In the genomic region with DNA sequence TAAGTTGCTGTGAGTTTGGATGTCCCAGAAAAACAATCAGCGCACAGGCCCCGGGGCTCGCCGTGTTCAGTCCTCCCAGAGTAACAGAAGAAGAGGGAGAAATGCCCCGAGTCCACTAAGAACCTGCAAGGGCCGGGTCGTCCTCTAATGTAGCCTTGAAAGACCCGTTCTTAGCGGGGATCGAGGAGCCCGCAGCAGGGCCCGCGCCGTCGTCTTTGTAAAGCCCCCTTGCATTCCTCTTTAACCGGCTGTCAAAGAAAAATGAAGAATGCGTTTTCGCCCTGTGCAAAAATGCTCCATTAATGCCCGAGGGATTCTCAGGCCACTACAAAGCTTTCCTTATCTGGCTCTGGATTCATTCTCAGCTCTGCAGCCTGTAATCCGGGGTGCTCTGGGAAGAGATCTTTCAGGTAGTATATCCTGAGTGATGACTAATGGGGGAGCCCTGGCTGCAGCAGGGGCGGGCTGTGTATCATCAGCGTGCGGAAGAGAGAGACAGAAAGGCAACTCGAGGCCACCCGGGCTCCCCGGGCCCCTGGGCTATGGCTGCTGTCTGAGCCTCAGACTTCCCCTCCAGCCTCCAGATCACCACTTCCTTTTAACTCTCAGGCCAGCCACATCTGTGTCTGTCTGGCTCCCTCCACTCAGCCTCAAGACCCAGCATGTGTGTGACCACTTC, we compare ENCODE assay signal across 1 cellular context.
TF ChIP-seq lines count a peak whose summit lies in the region.

No MANE protein-coding gene starts in this region.

TF ChIP-seq in WTC11, 78 proteins besides CTCF, POLR2A, EP300 and RAD21 (continued from another document):
- TF ChIP-seq CBFB (CRISPR knock-in tag; IDR thresholded peaks at IDR 0.05; ENCODE audit: low read depth), result no peak
- TF ChIP-seq, protein P1, sequence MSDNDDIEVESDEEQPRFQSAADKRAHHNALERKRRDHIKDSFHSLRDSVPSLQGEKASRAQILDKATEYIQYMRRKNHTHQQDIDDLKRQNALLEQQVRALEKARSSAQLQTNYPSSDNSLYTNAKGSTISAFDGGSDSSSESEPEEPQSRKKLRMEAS (CRISPR knock-in tag; IDR thresholded peaks at IDR 0.05), result no peak
- TF ChIP-seq, protein P2, sequence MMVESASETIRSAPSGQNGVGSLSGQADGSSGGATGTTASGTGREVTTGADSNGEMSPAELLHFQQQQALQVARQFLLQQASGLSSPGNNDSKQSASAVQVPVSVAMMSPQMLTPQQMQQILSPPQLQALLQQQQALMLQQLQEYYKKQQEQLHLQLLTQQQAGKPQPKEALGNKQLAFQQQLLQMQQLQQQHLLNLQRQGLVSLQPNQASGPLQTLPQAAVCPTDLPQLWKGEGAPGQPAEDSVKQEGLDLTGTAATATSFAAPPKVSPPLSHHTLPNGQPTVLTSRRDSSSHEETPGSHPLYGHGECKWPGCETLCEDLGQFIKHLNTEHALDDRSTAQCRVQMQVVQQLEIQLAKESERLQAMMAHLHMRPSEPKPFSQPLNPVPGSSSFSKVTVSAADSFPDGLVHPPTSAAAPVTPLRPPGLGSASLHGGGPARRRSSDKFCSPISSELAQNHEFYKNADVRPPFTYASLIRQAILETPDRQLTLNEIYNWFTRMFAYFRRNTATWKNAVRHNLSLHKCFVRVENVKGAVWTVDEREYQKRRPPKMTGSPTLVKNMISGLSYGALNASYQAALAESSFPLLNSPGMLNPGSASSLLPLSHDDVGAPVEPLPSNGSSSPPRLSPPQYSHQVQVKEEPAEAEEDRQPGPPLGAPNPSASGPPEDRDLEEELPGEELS (CRISPR knock-in tag; IDR thresholded peaks at IDR 0.05), result no peak
- TF ChIP-seq, protein P3, sequence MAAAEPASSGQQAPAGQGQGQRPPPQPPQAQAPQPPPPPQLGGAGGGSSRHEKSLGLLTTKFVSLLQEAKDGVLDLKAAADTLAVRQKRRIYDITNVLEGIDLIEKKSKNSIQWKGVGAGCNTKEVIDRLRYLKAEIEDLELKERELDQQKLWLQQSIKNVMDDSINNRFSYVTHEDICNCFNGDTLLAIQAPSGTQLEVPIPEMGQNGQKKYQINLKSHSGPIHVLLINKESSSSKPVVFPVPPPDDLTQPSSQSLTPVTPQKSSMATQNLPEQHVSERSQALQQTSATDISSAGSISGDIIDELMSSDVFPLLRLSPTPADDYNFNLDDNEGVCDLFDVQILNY (CRISPR knock-in tag; IDR thresholded peaks at IDR 0.05), result no peak
- no peak for TF ChIP-seq ZNF121 (CRISPR knock-in tag; IDR thresholded peaks at IDR 0.05)
- TF ChIP-seq KAT7 (CRISPR knock-in tag; IDR thresholded peaks at IDR 0.05; ENCODE audit: borderline replicate concordance), result no peak
- TF ChIP-seq, protein P4, sequence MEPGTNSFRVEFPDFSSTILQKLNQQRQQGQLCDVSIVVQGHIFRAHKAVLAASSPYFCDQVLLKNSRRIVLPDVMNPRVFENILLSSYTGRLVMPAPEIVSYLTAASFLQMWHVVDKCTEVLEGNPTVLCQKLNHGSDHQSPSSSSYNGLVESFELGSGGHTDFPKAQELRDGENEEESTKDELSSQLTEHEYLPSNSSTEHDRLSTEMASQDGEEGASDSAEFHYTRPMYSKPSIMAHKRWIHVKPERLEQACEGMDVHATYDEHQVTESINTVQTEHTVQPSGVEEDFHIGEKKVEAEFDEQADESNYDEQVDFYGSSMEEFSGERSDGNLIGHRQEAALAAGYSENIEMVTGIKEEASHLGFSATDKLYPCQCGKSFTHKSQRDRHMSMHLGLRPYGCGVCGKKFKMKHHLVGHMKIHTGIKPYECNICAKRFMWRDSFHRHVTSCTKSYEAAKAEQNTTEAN (CRISPR knock-in tag; IDR thresholded peaks at IDR 0.05), result no peak
- TF ChIP-seq TEAD4 (CRISPR knock-in tag; IDR thresholded peaks at IDR 0.05), result no peak
- TF ChIP-seq ZNF317 (CRISPR knock-in tag; IDR thresholded peaks at IDR 0.05; ENCODE audit: borderline replicate concordance, low read depth), result no peak
